ENCODE assay signal across 11 cellular contexts in genomic region chr20:62644044-62644795, GRCh38. TPM values are rescaled to one million over a fixed set of nuclear protein-coding genes. Genes with fewer than 3 reads are reported as not detected.
DNase-seq lines count a peak whose midpoint lies in the region; ATAC-seq, FAIRE-seq and TF ChIP-seq lines count a peak whose summit lies in the region.
"Had no signal": no experiment of that assay in that cellular context is flagged by ENCODE, and none has a peak within 500 bp of the region (broad histone marks: within the 10 kb centered on the region; RNA-seq: fewer than 3 reads in every experiment).

No MANE protein-coding gene starts in this region.

- H3K9ac ChIP-seq in GM12878 (ENCODE audit: control insufficient read depth, insufficient read depth, low read length): peak overlapping the region; percentile 22; the same call in 1 of the 2 replicates

- SMC1A ChIA-PET in GM12878 (lab: Charles Lee; ENCODE audit: uncharacterized antibody, unreplicated experiment): interaction anchor here (0.9 kb wide), 1 partner anchor 26 kb away, joined by 3 read pairs; no protein-coding TSS in a partner anchor

- no peaks in the 10 kb centered on the region for H3K36me3 ChIP-seq in CD8-positive, alpha-beta memory T cell (ENCODE audit: insufficient read depth, low read length)
- peaks cover 0 to 4% of the 10 kb centered on the region in 2 experiments; a peak in 2 of 4 replicates for H3K36me3 ChIP-seq in GM12878 (ENCODE audit: control insufficient read depth in 2 of 2, insufficient read depth in 2 of 2, low read length in 1 of 2)

- POLR2A ChIA-PET in CD8-positive, alpha-beta memory T cell (lab: Charles Lee): no interaction called here
- POLR2A ChIA-PET in GM12878 (lab: Charles Lee): interaction anchor here (0.6 to 3.8 kb wide), 3 partner anchors 21 to 342 kb away, joined by 3 to 19 read pairs (median 19); partner anchors contain the start of genes ADRM1 and MRGBP

- in situ Hi-C loops in GM12878 (cut with MboI): no loop called here

- ATAC-seq in GM12878: no peak
- no peak for ATAC-seq in HG03280 (IDR thresholded peaks at IDR 0.05; ENCODE audit: unreplicated experiment)
- ATAC-seq in GM21381 (IDR thresholded peaks at IDR 0.05; ENCODE audit: unreplicated experiment): no peak

- no peak for TF ChIP-seq RAD21 in GM12878 (IDR thresholded peaks at IDR 0.05; ENCODE audit: insufficient read depth, low read depth, low read length)

- H3K4me1 Mint-ChIP-seq in CD8-positive, alpha-beta memory T cell: peaks cover 4 to 18% (median 8%) of the 10 kb centered on the region in 3 donors
- H3K4me1 Mint-ChIP-seq in nephron progenitor cell: peaks cover 22% of the 10 kb centered on the region

- peaks cover 56% of the 10 kb centered on the region for H3K79me2 ChIP-seq in GM12878 (ENCODE audit: control insufficient read depth, insufficient read depth, low read length)

- peaks cover 17% of the 10 kb centered on the region for H3K4me1 ChIP-seq in CD8-positive, alpha-beta memory T cell (ENCODE audit: insufficient read depth, low read length)
- peaks cover 37% of the 10 kb centered on the region for H3K4me1 ChIP-seq in GM12878 (ENCODE audit: control insufficient read depth, insufficient read depth, low read length)

- H3K27ac ChIP-seq in CD8-positive, alpha-beta memory T cell (ENCODE audit: low read depth, low read length): no peak overlapping the region
- H3K27ac ChIP-seq in GM12878 (ENCODE audit: control insufficient read depth, insufficient read depth): no peak overlapping the region; the same call in 1 of the 2 replicates
- H3K27ac ChIP-seq in substantia nigra (ENCODE audit: low read depth, low read length, poor library complexity, severe bottlenecking): no peak overlapping the region

- no peak for FAIRE-seq in GM12878 (lab: Jason Lieb, UNC)
- FAIRE-seq: endometrium, keratinocyte had no signal

- H3K36me3 Mint-ChIP-seq in CD8-positive, alpha-beta memory T cell: no peaks in the 10 kb centered on the region
- H3K36me3 Mint-ChIP-seq in nephron progenitor cell (ENCODE audit: low read depth): no peaks in the 10 kb centered on the region

- 83% methylated on average over 23 of the region's 23 CpGs for WGBS in GM12878 (ENCODE audit: insufficient coverage, insufficient replicate concordance, low lambda C conversion rate, missing lambda C conversion rate)

- TF ChIP-seq EP300 in GM12878 (IDR thresholded peaks at IDR 0.05; ENCODE audit: borderline replicate concordance in 1 of 2, control insufficient read depth in 1 of 2, low read depth in 2 of 2, low read length in 2 of 2): no peak

- peak overlapping the region; percentile 90 for H3K4me2 ChIP-seq in GM12878 (ENCODE audit: control insufficient read depth, insufficient read depth)

- no peak for DNase-seq in CD8-positive, alpha-beta memory T cell
- DNase-seq in HT-29 (ENCODE audit: low spot score) (peak; percentile 45), GM12878 (ENCODE audit: low read depth, low spot score) (no peak), nephron progenitor cell (no peak), substantia nigra (lab: John Stamatoyannopoulos, UW) (no peak), 8988T (no peak)
- DNase-seq: NCI-H187 treated with DMSO at 0.1 percent for 48 hours had no signal

- RAD21 ChIA-PET in GM12878 (lab: Charles Lee; ENCODE audit: unreplicated experiment): interaction anchor here (0.6 to 3.5 kb wide), 5 partner anchors 7 to 1410 kb away, joined by 3 to 22 read pairs (median 4); no protein-coding TSS in a partner anchor

- TF ChIP-seq POLR2A in GM12878 (IDR thresholded peaks at IDR 0.05; ENCODE audit: low read depth, low read length): no peak

- BruUV-seq in GM12878 (replicated peaks; lab: Mats Ljungman, UMichigan): no TSS peak

- TF ChIP-seq CTCF in GM12878 (IDR thresholded peaks at IDR 0.05 in 2 of 3, conservative IDR thresholded peaks at IDR 0.05 in 1 of 3; ENCODE audit: control insufficient read depth in 2 of 3, extremely low read depth in 1 of 3, insufficient read depth in 1 of 3, low read depth in 3 of 3, low read length in 3 of 3): no peak
- no peak for TF ChIP-seq CTCF in nephron progenitor cell (IDR thresholded peaks at IDR 0.05)

- peak overlapping the region in 6 of 7 donors; percentile 26 to 85 (median 54) for H3K4me3 Mint-ChIP-seq in CD8-positive, alpha-beta memory T cell
- peak overlapping the region; percentile 54 for H3K4me3 Mint-ChIP-seq in nephron progenitor cell

- no peaks in the 10 kb centered on the region for H3K27me3 ChIP-seq in CD8-positive, alpha-beta memory T cell (ENCODE audit: insufficient read depth, low read length, poor library complexity, severe bottlenecking)
- H3K27me3 ChIP-seq in GM12878 (replicated peaks in 1 of 2; ENCODE audit: control insufficient read depth in 2 of 2, insufficient read depth in 2 of 2, low read length in 1 of 2): no peaks in the 10 kb centered on the region; a peak in 1 of 4 replicates

- no peak overlapping the region for H3K4me3 ChIP-seq in CD8-positive, alpha-beta memory T cell (ENCODE audit: low read length)
- peak overlapping the region; percentile 14 for H3K4me3 ChIP-seq in GM12878

- H2AFZ ChIP-seq in GM12878 (ENCODE audit: control insufficient read depth, low read depth, low read length): no peak overlapping the region

- H3K27ac Mint-ChIP-seq in CD8-positive, alpha-beta memory T cell: peak overlapping the region in 1 of 8 donors; percentile 17
- H3K27ac Mint-ChIP-seq in nephron progenitor cell: no peak overlapping the region

- CTCF ChIA-PET in CD8-positive, alpha-beta memory T cell (lab: Charles Lee): interaction anchor here (0.9 to 1.3 kb wide), 2 partner anchors 144 to 164 kb away, joined by 3 to 6 read pairs; no protein-coding TSS in a partner anchor
- CTCF ChIA-PET in GM12878 (lab: Yijun Ruan, JAX): interaction anchor here (0.6 to 3.9 kb wide), 6 partner anchors 7 to 148 kb away, joined by 3 to 16 read pairs (median 6); no protein-coding TSS in a partner anchor

- no peaks in the 10 kb centered on the region for H4K20me1 ChIP-seq in GM12878 (ENCODE audit: control insufficient read depth, insufficient read depth)

- H3K27me3 Mint-ChIP-seq in CD8-positive, alpha-beta memory T cell: no peaks in the 10 kb centered on the region
- peaks cover 79% of the 10 kb centered on the region for H3K27me3 Mint-ChIP-seq in nephron progenitor cell (ENCODE audit: low read depth, poor library complexity)

- H3K9me3 ChIP-seq in CD8-positive, alpha-beta memory T cell (ENCODE audit: low read length): no peaks in the 10 kb centered on the region
- no peaks in the 10 kb centered on the region for H3K9me3 ChIP-seq in GM12878 (replicated peaks; ENCODE audit: control insufficient read depth, insufficient read depth, low read length)

- intact Hi-C loops in GM12878 (cut with micrococcal nuclease; ENCODE audit: unreplicated experiment): no loop called here

- peaks cover 0 to 2% (median 0%) of the 10 kb centered on the region in 5 donors for H3K9me3 Mint-ChIP-seq in CD8-positive, alpha-beta memory T cell
- no peaks in the 10 kb centered on the region for H3K9me3 Mint-ChIP-seq in nephron progenitor cell

TF ChIP-seq in GM12878, 131 proteins besides CTCF, POLR2A, EP300 and RAD21 (continues in another document):
- TF ChIP-seq, protein P1, sequence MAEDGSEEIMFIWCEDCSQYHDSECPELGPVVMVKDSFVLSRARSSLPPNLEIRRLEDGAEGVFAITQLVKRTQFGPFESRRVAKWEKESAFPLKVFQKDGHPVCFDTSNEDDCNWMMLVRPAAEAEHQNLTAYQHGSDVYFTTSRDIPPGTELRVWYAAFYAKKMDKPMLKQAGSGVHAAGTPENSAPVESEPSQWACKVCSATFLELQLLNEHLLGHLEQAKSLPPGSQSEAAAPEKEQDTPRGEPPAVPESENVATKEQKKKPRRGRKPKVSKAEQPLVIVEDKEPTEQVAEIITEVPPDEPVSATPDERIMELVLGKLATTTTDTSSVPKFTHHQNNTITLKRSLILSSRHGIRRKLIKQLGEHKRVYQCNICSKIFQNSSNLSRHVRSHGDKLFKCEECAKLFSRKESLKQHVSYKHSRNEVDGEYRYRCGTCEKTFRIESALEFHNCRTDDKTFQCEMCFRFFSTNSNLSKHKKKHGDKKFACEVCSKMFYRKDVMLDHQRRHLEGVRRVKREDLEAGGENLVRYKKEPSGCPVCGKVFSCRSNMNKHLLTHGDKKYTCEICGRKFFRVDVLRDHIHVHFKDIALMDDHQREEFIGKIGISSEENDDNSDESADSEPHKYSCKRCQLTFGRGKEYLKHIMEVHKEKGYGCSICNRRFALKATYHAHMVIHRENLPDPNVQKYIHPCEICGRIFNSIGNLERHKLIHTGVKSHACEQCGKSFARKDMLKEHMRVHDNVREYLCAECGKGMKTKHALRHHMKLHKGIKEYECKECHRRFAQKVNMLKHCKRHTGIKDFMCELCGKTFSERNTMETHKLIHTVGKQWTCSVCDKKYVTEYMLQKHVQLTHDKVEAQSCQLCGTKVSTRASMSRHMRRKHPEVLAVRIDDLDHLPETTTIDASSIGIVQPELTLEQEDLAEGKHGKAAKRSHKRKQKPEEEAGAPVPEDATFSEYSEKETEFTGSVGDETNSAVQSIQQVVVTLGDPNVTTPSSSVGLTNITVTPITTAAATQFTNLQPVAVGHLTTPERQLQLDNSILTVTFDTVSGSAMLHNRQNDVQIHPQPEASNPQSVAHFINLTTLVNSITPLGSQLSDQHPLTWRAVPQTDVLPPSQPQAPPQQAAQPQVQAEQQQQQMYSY (CRISPR knock-in tag; IDR thresholded peaks at IDR 0.05): no peak

RNA-seq across cellular contexts. Expression of gene SLCO4A1, which starts 1.9 kb away (rescaled TPM):
- total RNA-seq in CD8-positive, alpha-beta memory T cell: 10 to 100 TPM; 42.0 to 44.9 TPM
- polyA plus RNA-seq in CD8-positive, alpha-beta memory T cell: 0.47 TPM
- total RNA-seq in HT-29 (2014; rRNA removed; shearing (Covaris generic)): 78.8 and 83.4 TPM in 2 replicates
- total RNA-seq in GM12878 (2013; cell fraction: nucleolus; rRNA removed): 46.8 and 53.3 TPM in 2 replicates
- total RNA-seq in GM12878 (2014; rRNA removed) (11.2 and 16.4 TPM in 2 replicates), GM12878 (2014; rRNA removed; fragmentation: Illumina TruSeq; extraction: Trizol) (6.0 and 7.0 TPM in 2 replicates), GM12878 (2021) (13.3 and 16.1 TPM in 2 replicates)
- polyA plus RNA-seq in GM12878 (2011; ENCODE audit: low read depth): 2.4 TPM
- polyA plus RNA-seq in GM12878 (2011; rRNA removed) (6.2 and 9.1 TPM in 2 replicates), GM12878 (2014; fragmentation: Illumina TruSeq; extraction: Trizol) (1.6 and 6.3 TPM in 2 replicates), GM12878 (2014; fragmentation: Nextera tagmentation; extraction: Ambion mirVana) (1 to 10 TPM; 2.1 to 4.7 TPM), GM12878 (2014; rRNA removed) (15.0 and 17.6 TPM in 2 replicates), GM12878 (2016; fragmentation: Nextera tagmentation; extraction: Ambion mirVana) (10 to 100 TPM; 28.4 to 30.7 TPM)
- 9.4 and 11.8 TPM in 2 replicates for polyA plus RNA-seq in GM12878 (2011; cell fraction: cytosol; rRNA removed)
- polyA plus RNA-seq in GM12878 (2011; cell fraction: nucleus; rRNA removed): 55.2 and 56.1 TPM in 2 replicates
- polyA plus RNA-seq in GM12878 (2012): 9.1 and 10.6 TPM in 2 replicates
- 5.0 and 6.0 TPM in 2 replicates for polyA minus RNA-seq in GM12878 (2011; rRNA and poly(A)+ RNA removed)
- polyA minus RNA-seq in GM12878 (2011; cell fraction: cytosol; rRNA and poly(A)+ RNA removed): 6.0 and 8.6 TPM in 2 replicates
- polyA minus RNA-seq in GM12878 (2011; cell fraction: nucleus; rRNA and poly(A)+ RNA removed): 9.8 and 12.8 TPM in 2 replicates
